In genomic region chr2:100919316-100919715, GRCh38 we compare ENCODE assay signal across 11 cellular contexts.
A peak's percentile ranks its signal among the peaks of the same experiment; 100 is the strongest.
DNase-seq lines count a peak whose midpoint lies in the region; ATAC-seq and TF ChIP-seq lines count a peak whose summit lies in the region.
"Had no signal": no experiment of that assay in that cellular context is flagged by ENCODE, and none has a peak within 500 bp of the region (broad histone marks: within the 10 kb centered on the region; RNA-seq: fewer than 3 reads in every experiment).

No MANE protein-coding gene starts in this region.

- H3K4me3 ChIP-seq in astrocyte of the spinal cord (ENCODE audit: low read depth, low read length) (no peak overlapping the region), gastroesophageal sphincter (no peak overlapping the region)
- H3K4me3 ChIP-seq: SK-N-MC had no signal

- in situ Hi-C loops in astrocyte of the spinal cord (cut with HindIII; ENCODE audit: low sequenced_read_pairs), result no loop called here

- ATAC-seq in HG02798 (IDR thresholded peaks at IDR 0.05; ENCODE audit: poor library complexity, unreplicated experiment) (peak; percentile 43), gastroesophageal sphincter (no peak)

- no peaks in the 10 kb centered on the region for H3K27me3 Mint-ChIP-seq in activated T-cell treated with anti-CD3 and anti-CD28 coated beads, Interleukin-2, amount 50 U/mL, for 24 hours
- H3K27me3 Mint-ChIP-seq in progenitor cell of endocrine pancreas, result peaks cover 9% of the 10 kb centered on the region
- H3K27me3 Mint-ChIP-seq: activated naive CD8-positive, alpha-beta T cell had no signal

- H3K9me3 Mint-ChIP-seq in activated T-cell treated with anti-CD3 and anti-CD28 coated beads, Interleukin-2, amount 50 U/mL, for 24 hours, result no peaks in the 10 kb centered on the region
- peaks cover 3% of the 10 kb centered on the region for H3K9me3 Mint-ChIP-seq in progenitor cell of endocrine pancreas (ENCODE audit: low read depth)

- no peaks in the 10 kb centered on the region for H3K9me3 ChIP-seq in gastroesophageal sphincter

- no peak overlapping the region for H3K4me3 Mint-ChIP-seq in activated T-cell treated with anti-CD3 and anti-CD28 coated beads, Interleukin-2, amount 50 U/mL, for 24 hours
- no peak overlapping the region for H3K4me3 Mint-ChIP-seq in progenitor cell of endocrine pancreas (ENCODE audit: low read depth)
- H3K4me3 Mint-ChIP-seq: activated naive CD8-positive, alpha-beta T cell had no signal

- H3K36me3 Mint-ChIP-seq in activated T-cell treated with anti-CD3 and anti-CD28 coated beads, Interleukin-2, amount 50 U/mL, for 24 hours (ENCODE audit: low read depth), result no peaks in the 10 kb centered on the region
- no peaks in the 10 kb centered on the region for H3K36me3 Mint-ChIP-seq in progenitor cell of endocrine pancreas (ENCODE audit: insufficient read depth)

- H3K27me3 ChIP-seq in gastroesophageal sphincter, result no peaks in the 10 kb centered on the region

- peak; percentile 41 for DNase-seq in activated T-cell treated with anti-CD3 and anti-CD28 coated beads, Interleukin-2, amount 50 U/mL, for 24 hours
- DNase-seq in activated T-cell treated with anti-CD3 and anti-CD28 coated beads for 4 hours (no peak), astrocyte of the spinal cord (ENCODE audit: low read depth, low spot score) (no peak), progenitor cell of endocrine pancreas (ENCODE audit: low spot score, unreplicated experiment) (no peak), anterior cingulate cortex (lab: John Stamatoyannopoulos, UW) (no peak), NCI-H1694 (lab: John Stamatoyannopoulos, UW) (no peak)
- DNase-seq: NCI-H187 had no signal

- H3K36me3 ChIP-seq in gastroesophageal sphincter, result peaks cover 0 to 10% of the 10 kb centered on the region in 2 donors

- peak; percentile 65 for TF ChIP-seq CTCF in astrocyte of the spinal cord (IDR thresholded peaks at IDR 0.05; ENCODE audit: low read depth, low read length)
- peak; percentile 55 for TF ChIP-seq CTCF in progenitor cell of endocrine pancreas (IDR thresholded peaks at IDR 0.05; ENCODE audit: unreplicated experiment)
- peak in 1 of 4 experiments; percentile 24 for TF ChIP-seq CTCF in gastroesophageal sphincter (IDR thresholded peaks at IDR 0.05)

- H3K4me1 Mint-ChIP-seq in activated T-cell treated with anti-CD3 and anti-CD28 coated beads, Interleukin-2, amount 50 U/mL, for 24 hours (ENCODE audit: low read depth), result peaks cover 6% of the 10 kb centered on the region
- H3K4me1 Mint-ChIP-seq in progenitor cell of endocrine pancreas (ENCODE audit: low read depth), result peaks cover under 1% of the 10 kb centered on the region

- TF ChIP-seq EP300 in gastroesophageal sphincter (IDR thresholded peaks at IDR 0.05), result no peak

- TF ChIP-seq POLR2A in gastroesophageal sphincter (IDR thresholded peaks at IDR 0.05), result no peak

- 38 to 52% methylated on average over 6 to 16 of the region's 16 CpGs for WGBS in gastroesophageal sphincter (ENCODE audit: low coverage in 1 of 2), 2 donors

- no peak overlapping the region for H3K27ac ChIP-seq in gastroesophageal sphincter
- H3K27ac ChIP-seq: SK-N-MC had no signal

- no peak overlapping the region for H3K27ac Mint-ChIP-seq in activated T-cell treated with anti-CD3 and anti-CD28 coated beads, Interleukin-2, amount 50 U/mL, for 24 hours
- H3K27ac Mint-ChIP-seq in progenitor cell of endocrine pancreas, result no peak overlapping the region
- H3K27ac Mint-ChIP-seq: activated naive CD8-positive, alpha-beta T cell had no signal

- H3K4me1 ChIP-seq in gastroesophageal sphincter, result peaks cover 0 to 9% (median 0%) of the 10 kb centered on the region in 3 donors
